ENCODE assay signal across 8 cellular contexts in the genomic region with DNA sequence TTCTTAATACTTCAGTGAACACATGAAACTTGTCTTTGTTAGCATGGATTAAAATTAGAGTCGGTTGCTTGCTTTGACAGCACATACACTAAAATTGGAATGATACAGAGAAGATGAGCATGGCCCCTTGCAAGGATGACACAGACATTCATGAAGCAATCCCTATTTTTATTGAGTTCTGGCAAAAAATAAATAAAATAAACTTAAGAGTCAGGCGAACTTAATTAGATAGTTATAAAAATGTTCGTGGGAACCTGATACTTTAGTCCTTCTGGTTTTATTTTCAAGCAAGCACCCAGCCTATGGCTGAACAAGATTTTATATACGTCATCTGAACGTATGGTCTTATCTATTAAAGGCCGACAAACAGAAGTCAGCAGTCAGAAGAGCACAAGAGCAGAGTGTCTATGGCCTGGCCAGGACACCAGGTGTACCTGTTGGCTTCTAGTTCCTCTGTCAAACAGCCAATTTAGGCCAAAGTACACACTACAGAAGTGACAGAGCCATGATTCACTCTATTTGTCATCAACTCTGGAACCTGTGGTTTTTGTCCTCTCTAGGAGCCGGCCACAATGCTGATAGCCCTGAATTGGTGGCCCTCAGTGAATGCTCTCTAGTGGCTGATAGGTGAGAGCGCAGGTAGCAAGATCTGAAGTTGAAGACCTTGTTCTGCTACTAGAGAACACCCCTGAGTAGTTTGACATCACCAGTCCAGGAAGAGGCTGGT.
DNase-seq lines count a peak whose midpoint lies in the region; ATAC-seq and TF ChIP-seq lines count a peak whose summit lies in the region.

No MANE protein-coding gene starts in this region.

- CTCF ChIA-PET in activated CD4-positive, alpha-beta T cell treated with anti-CD3 and anti-CD28 coated beads for 36 hours (lab: Charles Lee) = no interaction called here

- H3K27me3 Mint-ChIP-seq in activated CD4-positive, alpha-beta T cell treated with anti-CD3 and anti-CD28 coated beads for 36 hours = no peaks in the 10 kb centered on the region
- no peaks in the 10 kb centered on the region for H3K27me3 Mint-ChIP-seq in activated CD4-positive, alpha-beta T cell treated with anti-CD3 and anti-CD28 coated beads, Interleukin-2, amount 10 ng/mL, durations not matched to agents 24 days and 14 days

- H3K4me1 Mint-ChIP-seq in activated CD4-positive, alpha-beta T cell treated with anti-CD3 and anti-CD28 coated beads for 36 hours = peaks cover 2% of the 10 kb centered on the region
- H3K4me1 Mint-ChIP-seq in activated CD4-positive, alpha-beta T cell treated with anti-CD3 and anti-CD28 coated beads, Interleukin-2, amount 10 ng/mL, durations not matched to agents 24 days and 14 days = peaks cover 2% of the 10 kb centered on the region

- WGBS in thyroid gland, 2 donors = 75 to 79% methylated on average over 8 of the region's 8 CpGs

- peaks cover 3 to 26% of the 10 kb centered on the region in 2 donors for H3K4me1 ChIP-seq in thyroid gland

- no peaks in the 10 kb centered on the region for H3K27me3 ChIP-seq in thyroid gland

- H3K4me3 ChIP-seq in fibroblast of mammary gland (ENCODE audit: control insufficient read depth, low read depth, low read length) = no peak overlapping the region
- no peak overlapping the region for H3K4me3 ChIP-seq in thyroid gland (replicated peaks in 1 of 3)

- H3K27ac ChIP-seq in thyroid gland = peak overlapping the region in 1 of 3 donors; percentile 42

- H3K4me3 Mint-ChIP-seq in activated CD4-positive, alpha-beta T cell treated with anti-CD3 and anti-CD28 coated beads for 36 hours = no peak overlapping the region
- no peak overlapping the region for H3K4me3 Mint-ChIP-seq in activated CD4-positive, alpha-beta T cell treated with anti-CD3 and anti-CD28 coated beads, Interleukin-2, amount 10 ng/mL, durations not matched to agents 24 days and 14 days

- no peaks in the 10 kb centered on the region for H3K9me3 Mint-ChIP-seq in activated CD4-positive, alpha-beta T cell treated with anti-CD3 and anti-CD28 coated beads for 36 hours (ENCODE audit: low read depth)
- no peaks in the 10 kb centered on the region for H3K9me3 Mint-ChIP-seq in activated CD4-positive, alpha-beta T cell treated with anti-CD3 and anti-CD28 coated beads, Interleukin-2, amount 10 ng/mL, durations not matched to agents 24 days and 14 days

- H3K36me3 ChIP-seq in thyroid gland = no peaks in the 10 kb centered on the region

- POLR2A ChIA-PET in activated CD4-positive, alpha-beta T cell treated with anti-CD3 and anti-CD28 coated beads for 36 hours (lab: Charles Lee) = no interaction called here

- H3K27ac Mint-ChIP-seq in activated CD4-positive, alpha-beta T cell treated with anti-CD3 and anti-CD28 coated beads for 36 hours = no peak overlapping the region
- no peak overlapping the region for H3K27ac Mint-ChIP-seq in activated CD4-positive, alpha-beta T cell treated with anti-CD3 and anti-CD28 coated beads, Interleukin-2, amount 10 ng/mL, durations not matched to agents 24 days and 14 days

- intact Hi-C loops in activated CD4-positive, alpha-beta T cell treated with anti-CD3 and anti-CD28 coated beads for 36 hours (cut with DNase I, micrococcal nuclease) = loop anchor here in 1 of 2 experiments (2.0 kb wide), 1 partner anchor 124 kb away; no protein-coding TSS in a partner anchor
- intact Hi-C loops in activated CD4-positive, alpha-beta T cell treated with anti-CD3 and anti-CD28 coated beads, Interleukin-2, amount 10 ng/mL, durations not matched to agents 24 days and 14 days (cut with micrococcal nuclease) = no loop called here
- intact Hi-C loops in thyroid gland (cut with DNase I) = no loop called here

- no peak for TF ChIP-seq POLR2A in thyroid gland (IDR thresholded peaks at IDR 0.05)

- TF ChIP-seq CTCF in fibroblast of mammary gland (conservative IDR thresholded peaks at IDR 0.05; ENCODE audit: control insufficient read depth, insufficient read depth, low read depth, low read length) = no peak
- peak in 1 of 6 experiments; percentile 19 for TF ChIP-seq CTCF in thyroid gland (IDR thresholded peaks at IDR 0.05)

- no peak for DNase-seq in activated CD4-positive, alpha-beta T cell treated with anti-CD3 and anti-CD28 coated beads for 36 hours
- no peak for DNase-seq in activated CD4-positive, alpha-beta T cell treated with anti-CD3 and anti-CD28 coated beads, Interleukin-2, amount 10 ng/mL, durations not matched to agents 24 days and 14 days
- DNase-seq in OCI-M1 (lab: John Stamatoyannopoulos, UW) = peak; percentile 26
- DNase-seq in fibroblast of mammary gland (ENCODE audit: low read depth) = peak; percentile 49
- DNase-seq in thyroid gland = peak; percentile 29 to 42
- DNase-seq in activated CD8-positive, alpha-beta memory T cell treated with anti-CD3 and anti-CD28 coated beads, Interleukin-2, amount 50 U/mL, for 4 hours = no peak
- DNase-seq in activated CD4-positive, alpha-beta T cell treated with anti-CD3 and anti-CD28 coated beads, Interleukin-2, amount 50 U/mL, for 1 hour = no peak

- H3K9me3 ChIP-seq in thyroid gland = no peaks in the 10 kb centered on the region

- peak; percentile 49 for ATAC-seq in activated CD4-positive, alpha-beta T cell treated with anti-CD3 and anti-CD28 coated beads for 36 hours
- no peak for ATAC-seq in GM21447 (IDR thresholded peaks at IDR 0.05; ENCODE audit: unreplicated experiment)

- H3K36me3 Mint-ChIP-seq in activated CD4-positive, alpha-beta T cell treated with anti-CD3 and anti-CD28 coated beads for 36 hours (ENCODE audit: low read depth) = peaks cover 39% of the 10 kb centered on the region
- peaks cover 44% of the 10 kb centered on the region for H3K36me3 Mint-ChIP-seq in activated CD4-positive, alpha-beta T cell treated with anti-CD3 and anti-CD28 coated beads, Interleukin-2, amount 10 ng/mL, durations not matched to agents 24 days and 14 days (ENCODE audit: low read depth)

Comparison
In these comparisons a context has a peak if more than half of its experiments do, and no peak if none do; other contexts are left out.
1. DNase-seq: peak in OCI-M1 (single experiment), fibroblast of mammary gland (single experiment) and thyroid gland (2 of 2); none in activated CD4-positive, alpha-beta T cell treated with anti-CD3 and anti-CD28 coated beads for 36 hours (single experiment), activated CD4-positive, alpha-beta T cell treated with anti-CD3 and anti-CD28 coated beads, Interleukin-2, amount 10 ng/mL, durations not matched to agents 24 days and 14 days (single experiment), activated CD8-positive, alpha-beta memory T cell treated with anti-CD3 and anti-CD28 coated beads, Interleukin-2, amount 50 U/mL, for 4 hours (single experiment) and activated CD4-positive, alpha-beta T cell treated with anti-CD3 and anti-CD28 coated beads, Interleukin-2, amount 50 U/mL, for 1 hour (single experiment).